In genomic region chr10:16886032-16886431, GRCh38 we compare ENCODE assay signal across 29 cellular contexts.
"Had no signal": no experiment of that assay in that cellular context is flagged by ENCODE, and none has a peak within 500 bp of the region (broad histone marks: within the 10 kb centered on the region; RNA-seq: fewer than 3 reads in every experiment).

No MANE protein-coding gene starts in this region.

- H3K4me1 Mint-ChIP-seq: activated T-helper 17 cell treated with anti-CD3 and anti-CD28 coated beads, Interleukin-2, amount 50 U/mL, for 72 hours; endodermal cell had no signal

- H3K9me3 ChIP-seq: adrenal gland, ascending aorta, breast epithelium, colonic mucosa had no signal

- H3K27ac Mint-ChIP-seq: activated CD4-positive, alpha-beta T cell treated with anti-CD3 and anti-CD28 coated beads, Interleukin-2, amount 10 ng/mL, durations not matched to agents 7 days and 5 days; activated CD8-positive, alpha-beta T cell treated with anti-CD3 and anti-CD28 coated beads for 36 hours; activated naive CD8-positive, alpha-beta T cell; activated T-helper 17 cell treated with anti-CD3 and anti-CD28 coated beads, Interleukin-2, amount 50 U/mL, for 72 hours; endodermal cell; WTC11 had no signal

- H3K36me3 Mint-ChIP-seq: WTC11 had no signal

- H3K4me3 Mint-ChIP-seq: activated CD4-positive, alpha-beta T cell treated with anti-CD3 and anti-CD28 coated beads, Interleukin-2, amount 10 ng/mL, durations not matched to agents 7 days and 5 days; activated CD8-positive, alpha-beta T cell treated with anti-CD3 and anti-CD28 coated beads for 36 hours; activated naive CD8-positive, alpha-beta T cell; activated T-cell treated with anti-CD3 and anti-CD28 coated beads, Interleukin-2, amount 50 U/mL, for 4 hours; activated T-helper 17 cell treated with anti-CD3 and anti-CD28 coated beads, Interleukin-2, amount 50 U/mL, for 72 hours; brain; endodermal cell; WTC11 had no signal

- H3K4me3 ChIP-seq: adrenal gland, ascending aorta, breast epithelium, cardiac muscle cell, colonic mucosa had no signal

- H3K27me3 Mint-ChIP-seq: activated CD4-positive, alpha-beta T cell treated with anti-CD3 and anti-CD28 coated beads, Interleukin-2, amount 10 ng/mL, durations not matched to agents 7 days and 5 days; activated CD8-positive, alpha-beta T cell treated with anti-CD3 and anti-CD28 coated beads for 36 hours; activated naive CD8-positive, alpha-beta T cell; activated T-helper 17 cell treated with anti-CD3 and anti-CD28 coated beads, Interleukin-2, amount 50 U/mL, for 72 hours; brain had no signal

- H3K36me3 ChIP-seq: adrenal gland, ascending aorta, breast epithelium, cardiac muscle cell, colonic mucosa had no signal

- H3K4me1 ChIP-seq: adrenal gland, ascending aorta, breast epithelium, colonic mucosa had no signal

- H3K9me3 Mint-ChIP-seq: activated CD4-positive, alpha-beta T cell treated with anti-CD3 and anti-CD28 coated beads, Interleukin-2, amount 10 ng/mL, durations not matched to agents 7 days and 5 days; activated CD8-positive, alpha-beta T cell treated with anti-CD3 and anti-CD28 coated beads for 36 hours; activated T-cell treated with anti-CD3 and anti-CD28 coated beads, Interleukin-2, amount 50 U/mL, for 4 hours; activated T-helper 17 cell treated with anti-CD3 and anti-CD28 coated beads, Interleukin-2, amount 50 U/mL, for 72 hours; endodermal cell; WTC11 had no signal

- H3K27ac ChIP-seq: adrenal gland, ascending aorta, breast epithelium, cardiac muscle cell, colonic mucosa, VCaP had no signal

- H3K27me3 ChIP-seq: ascending aorta, breast epithelium, cardiac muscle cell, colonic mucosa had no signal

- DNase-seq: activated CD4-positive, alpha-beta T cell treated with anti-CD3 and anti-CD28 coated beads for 1 hour; activated CD4-positive, alpha-beta T cell treated with anti-CD3 and anti-CD28 coated beads for 4 hours; activated CD4-positive, alpha-beta T cell treated with anti-CD3 and anti-CD28 coated beads, Interleukin-2, amount 10 ng/mL, durations not matched to agents 7 days and 5 days; activated CD4-positive, alpha-beta T cell treated with anti-CD3 and anti-CD28 coated beads, Interleukin-2, amount 50 U/mL, for 48 hours; activated CD8-positive, alpha-beta memory T cell treated with anti-CD3 and anti-CD28 coated beads for 24 hours; activated CD8-positive, alpha-beta T cell treated with anti-CD3 and anti-CD28 coated beads for 36 hours; activated effector memory CD4-positive, alpha-beta T cell treated with Interleukin-2 at 50 U/mL for 16 hours; activated gamma-delta T cell treated with Interleukin-2 at 50 U/mL for 16 hours; activated naive CD4-positive, alpha-beta T cell treated with anti-CD3 and anti-CD28 coated beads, Interleukin-2, amount 50 U/mL, for 16 hours; activated naive CD4-positive, alpha-beta T cell treated with Interleukin-2 at 50 U/mL for 16 hours; activated T-cell treated with anti-CD3 and anti-CD28 coated beads, Interleukin-2, amount 50 U/mL, for 4 hours; adrenal gland; amygdala; central memory CD4-positive, alpha-beta T cell; cerebellar nuclear complex; colonic mucosa; effector CD8-positive, alpha-beta T cell; endodermal cell; foreskin melanocyte; head of caudate nucleus; T-helper 2 cell had no signal
